In genomic region chr18:48060947-48061346, GRCh38 we compare ENCODE assay signal across 25 cellular contexts.
"Had no signal": no experiment of that assay in that cellular context is flagged by ENCODE, and none has a peak within 500 bp of the region (broad histone marks: within the 10 kb centered on the region; RNA-seq: fewer than 3 reads in every experiment).

No MANE protein-coding gene starts in this region.

- H3K4me1 Mint-ChIP-seq: activated B cell treated with CpG ODN at 0.5 μM for 24 hours; central memory CD8-positive, alpha-beta T cell; memory B cell; stimulated activated naive B cell treated with anti-CD40 and anti-IgM and Interleukin-4, amounts not matched to agents 10 μg/mL and 1 μg/mL and 100 μg/mL, for 72 hours had no signal

- H3K27ac Mint-ChIP-seq: activated B cell treated with CpG ODN at 0.5 μM for 24 hours; activated CD8-positive, alpha-beta T cell treated with anti-CD3 and anti-CD28 coated beads for 36 hours; activated naive CD8-positive, alpha-beta T cell; activated T-helper 2 cell treated with anti-CD3 and anti-CD28 coated beads, Interferon-gamma antibody, Interleukin-2, Interleukin-4, amounts not matched to agents 10 μg/mL and 5 μg/mL and 100 μg/mL, durations not matched to agents 14 hours and 24 hours and 36 hours; memory B cell; natural killer cell treated with Interleukin-12 subunit alpha and Interleukin-12 subunit beta and Interleukin-15 and Interleukin-18, amount 100 ng/mL, for 72 hours; progenitor cell of endocrine pancreas; stimulated activated naive B cell treated with anti-CD40 and anti-IgM and Interleukin-4, amounts not matched to agents 10 μg/mL and 1 μg/mL and 100 μg/mL, for 72 hours; T-helper 2 cell treated with Interferon-gamma antibody and Interleukin-4, amounts not matched to agents 5 μg/mL and 100 μg/mL, for 36 hours had no signal

- H3K36me3 Mint-ChIP-seq: activated naive CD8-positive, alpha-beta T cell; memory B cell; natural killer cell treated with Interleukin-12 subunit alpha and Interleukin-12 subunit beta and Interleukin-15 and Interleukin-18, amount 100 ng/mL, for 72 hours; stimulated activated naive B cell treated with anti-CD40 and anti-IgM and Interleukin-4, amounts not matched to agents 10 μg/mL and 1 μg/mL and 100 μg/mL, for 72 hours had no signal

- H3K9me3 Mint-ChIP-seq: activated B cell treated with CpG ODN at 0.5 μM for 24 hours; activated CD8-positive, alpha-beta T cell treated with anti-CD3 and anti-CD28 coated beads for 36 hours; activated T-helper 2 cell treated with anti-CD3 and anti-CD28 coated beads, Interferon-gamma antibody, Interleukin-2, Interleukin-4, amounts not matched to agents 10 μg/mL and 5 μg/mL and 100 μg/mL, durations not matched to agents 14 hours and 24 hours and 36 hours; central memory CD8-positive, alpha-beta T cell; memory B cell; natural killer cell treated with Interleukin-12 subunit alpha and Interleukin-12 subunit beta and Interleukin-15 and Interleukin-18, amount 100 ng/mL, for 72 hours; stimulated activated naive B cell treated with anti-CD40 and anti-IgM and Interleukin-4, amounts not matched to agents 10 μg/mL and 1 μg/mL and 100 μg/mL, for 72 hours; T-helper 2 cell treated with Interferon-gamma antibody and Interleukin-4, amounts not matched to agents 5 μg/mL and 100 μg/mL, for 36 hours had no signal

- H3K9me3 ChIP-seq: neutrophil, stomach, thyroid gland had no signal

- H3K4me3 ChIP-seq: skin epidermis, stomach, thyroid gland had no signal

- ATAC-seq: activated CD8-positive, alpha-beta T cell treated with anti-CD3 and anti-CD28 coated beads for 36 hours; left cardiac atrium; natural killer cell treated with Interleukin-12 subunit alpha and Interleukin-12 subunit beta and Interleukin-15 and Interleukin-18, amount 100 ng/mL, for 72 hours; sciatic nerve; stimulated activated naive B cell treated with anti-CD40 and anti-IgM and Interleukin-4, amounts not matched to agents 10 μg/mL and 1 μg/mL and 100 μg/mL, for 72 hours had no signal

- H3K36me3 ChIP-seq: neutrophil, stomach, thyroid gland had no signal

- H3K4me3 Mint-ChIP-seq: activated B cell treated with CpG ODN at 0.5 μM for 24 hours; activated CD8-positive, alpha-beta T cell treated with anti-CD3 and anti-CD28 coated beads for 36 hours; activated naive CD8-positive, alpha-beta T cell; central memory CD8-positive, alpha-beta T cell; memory B cell; natural killer cell treated with Interleukin-12 subunit alpha and Interleukin-12 subunit beta and Interleukin-15 and Interleukin-18, amount 100 ng/mL, for 72 hours; stimulated activated naive B cell treated with anti-CD40 and anti-IgM and Interleukin-4, amounts not matched to agents 10 μg/mL and 1 μg/mL and 100 μg/mL, for 72 hours; T-helper 2 cell treated with Interferon-gamma antibody and Interleukin-4, amounts not matched to agents 5 μg/mL and 100 μg/mL, for 36 hours had no signal

- H3K27ac ChIP-seq: neutrophil, stomach had no signal

- DNase-seq: activated B cell treated with CpG ODN at 0.5 μM for 24 hours; activated CD4-positive, alpha-beta T cell treated with anti-CD3 and anti-CD28 coated beads, Interleukin-2, amount 50 U/mL, for 1 hour; activated CD8-positive, alpha-beta T cell treated with anti-CD3 and anti-CD28 coated beads for 36 hours; activated naive CD4-positive, alpha-beta T cell treated with Interleukin-2 at 50 U/mL for 16 hours; activated T-cell treated with anti-CD3 and anti-CD28 coated beads, Interleukin-2, amount 50 U/mL, for 48 hours; anterior cingulate cortex; dermis blood vessel endothelial cell; effector CD4-positive, alpha-beta T cell; left cardiac atrium; stimulated activated CD4-positive, alpha-beta T cell treated with anti-CD3 and anti-CD28 coated beads, Interleukin-15, amount 100 ng/mL, for 24 hours; stimulated activated CD4-positive, alpha-beta T cell treated with anti-CD3 and anti-CD28 coated beads, Interleukin-2, amount 100 ng/mL, for 24 hours; stimulated activated naive B cell treated with anti-CD40 and anti-IgM and Interleukin-4, amounts not matched to agents 10 μg/mL and 1 μg/mL and 100 μg/mL, for 72 hours; stomach; T-helper 1 cell; thyroid gland had no signal

- H3K27me3 ChIP-seq: stomach, thyroid gland had no signal
